8 cellular contexts compared by ENCODE assay signal in genomic region chr14:68781161-68782021, GRCh38. TPM values are rescaled to one million over a fixed set of nuclear protein-coding genes. Genes with fewer than 3 reads are reported as not detected.
DNase-seq lines count a peak whose midpoint lies in the region; ATAC-seq and TF ChIP-seq lines count a peak whose summit lies in the region.

No MANE protein-coding gene starts in this region.

- in situ Hi-C loops in GM23248 (cut with MboI), result loop anchor here (10.0 kb wide), 2 partner anchors 257 to 527 kb away; no protein-coding TSS in a partner anchor

- intact Hi-C loops in activated CD8-positive, alpha-beta T cell treated with anti-CD3 and anti-CD28 coated beads for 36 hours (cut with micrococcal nuclease), result loop anchor here (2.0 to 10.0 kb wide), 3 partner anchors 36 to 497 kb away; no protein-coding TSS in a partner anchor
- intact Hi-C loops in psoas muscle (cut with DNase I), result loop anchor here in 1 of 2 donors (5.0 kb wide), 1 partner anchor 404 kb away; no protein-coding TSS in a partner anchor

- peaks cover 62% of the 10 kb centered on the region for H3F3A ChIP-seq in GM23248 (ENCODE audit: insufficient read depth)

- CTCF ChIA-PET in activated CD8-positive, alpha-beta T cell treated with anti-CD3 and anti-CD28 coated beads for 36 hours (lab: Charles Lee), result interaction anchor here (1.3 to 16.7 kb wide), 8 partner anchors 9 to 498 kb away, joined by 4 to 268 read pairs (median 10); partner anchors contain the start of gene ZFP36L1

- H3K9me2 ChIP-seq in GM23248 (ENCODE audit: insufficient read depth), result no peaks in the 10 kb centered on the region

- H3K4me1 ChIP-seq in GM23248 (ENCODE audit: insufficient read depth) (peaks cover 63% of the 10 kb centered on the region), fibroblast of lung (ENCODE audit: control insufficient read depth, extremely low read depth, insufficient read depth, low read length) (peaks cover 32% of the 10 kb centered on the region), psoas muscle (peaks cover 34% of the 10 kb centered on the region)

- peaks cover 2% of the 10 kb centered on the region for H3K9me3 Mint-ChIP-seq in activated CD8-positive, alpha-beta T cell treated with anti-CD3 and anti-CD28 coated beads for 36 hours

- H3K9ac ChIP-seq in GM23248 (peak overlapping the region; percentile 57), fibroblast of lung (ENCODE audit: insufficient read depth, low read length) (no peak overlapping the region)

- H3K79me2 ChIP-seq in GM23248 (ENCODE audit: insufficient read depth), result no peaks in the 10 kb centered on the region
- H3K79me2 ChIP-seq in fibroblast of lung (ENCODE audit: control insufficient read depth, insufficient read depth, low read length), result no peaks in the 10 kb centered on the region

- no peaks in the 10 kb centered on the region for H3K27me3 Mint-ChIP-seq in activated CD8-positive, alpha-beta T cell treated with anti-CD3 and anti-CD28 coated beads for 36 hours

- no peak for TF ChIP-seq CTCF in activated CD8-positive, alpha-beta T cell treated with anti-CD3 and anti-CD28 coated beads for 36 hours (IDR thresholded peaks at IDR 0.05)
- TF ChIP-seq CTCF in fibroblast of lung (conservative IDR thresholded peaks at IDR 0.05 in 1 of 2, IDR thresholded peaks at IDR 0.05 in 1 of 2; ENCODE audit: low read depth in 1 of 2, low read length in 2 of 2) (no peak), psoas muscle (IDR thresholded peaks at IDR 0.05) (no peak)

- H3K27ac ChIP-seq in GM23248 (peak overlapping the region; percentile 90), fibroblast of lung (ENCODE audit: insufficient read depth, low read length) (peak overlapping the region; percentile 70), psoas muscle (peak overlapping the region; percentile 88)

- POLR2A ChIA-PET in activated CD8-positive, alpha-beta T cell treated with anti-CD3 and anti-CD28 coated beads for 36 hours (lab: Charles Lee), result interaction anchor here (0.7 to 9.0 kb wide), 18 partner anchors 9 to 498 kb away, joined by 3 to 161 read pairs (median 4); partner anchors contain the start of gene ZFP36L1

- H3K4me2 ChIP-seq in GM23248 (ENCODE audit: unreplicated experiment), result peak overlapping the region; percentile 73
- H3K4me2 ChIP-seq in fibroblast of lung (ENCODE audit: extremely low read depth, insufficient read depth, low read length), result no peak overlapping the region

- H3K4me1 Mint-ChIP-seq in activated CD8-positive, alpha-beta T cell treated with anti-CD3 and anti-CD28 coated beads for 36 hours (ENCODE audit: low read depth), result peaks cover 69% of the 10 kb centered on the region

- H3K27ac Mint-ChIP-seq in activated CD8-positive, alpha-beta T cell treated with anti-CD3 and anti-CD28 coated beads for 36 hours, result peak overlapping the region; percentile 90

- peak; percentile 53 for ATAC-seq in activated CD8-positive, alpha-beta T cell treated with anti-CD3 and anti-CD28 coated beads for 36 hours
- ATAC-seq in psoas muscle, result no peak
- ATAC-seq in GM21786 (IDR thresholded peaks at IDR 0.05; ENCODE audit: unreplicated experiment), result no peak
- no peak for ATAC-seq in GM19328 (IDR thresholded peaks at IDR 0.05; ENCODE audit: unreplicated experiment)

- H4K20me1 ChIP-seq in GM23248 (ENCODE audit: insufficient read depth), result no peaks in the 10 kb centered on the region
- no peaks in the 10 kb centered on the region for H4K20me1 ChIP-seq in fibroblast of lung (ENCODE audit: control insufficient read depth, extremely low read depth, insufficient read depth, low read length)

- H3K4me3 ChIP-seq in GM23248 (no peak overlapping the region), fibroblast of lung (replicated peaks in 1 of 4; ENCODE audit: control extremely low read depth in 1 of 4, insufficient read depth in 1 of 4, low read depth in 3 of 4, low read length in 4 of 4) (no peak overlapping the region), psoas muscle (no peak overlapping the region)

- H3K36me3 Mint-ChIP-seq in activated CD8-positive, alpha-beta T cell treated with anti-CD3 and anti-CD28 coated beads for 36 hours (ENCODE audit: low read depth), result peaks cover 3% of the 10 kb centered on the region

- H3K9me3 ChIP-seq in GM23248 (ENCODE audit: low read depth) (no peaks in the 10 kb centered on the region), fibroblast of lung (ENCODE audit: control insufficient read depth, insufficient read depth, low read depth, low read length) (no peaks in the 10 kb centered on the region), psoas muscle (no peaks in the 10 kb centered on the region)

- H2AFZ ChIP-seq in GM23248 (peak overlapping the region; percentile 53; the same call in 1 of the 2 replicates), fibroblast of lung (ENCODE audit: low read length) (peak overlapping the region; percentile 6)

- peak overlapping the region; percentile 39 for H3K4me3 Mint-ChIP-seq in activated CD8-positive, alpha-beta T cell treated with anti-CD3 and anti-CD28 coated beads for 36 hours

- H3K36me3 ChIP-seq in GM23248 (ENCODE audit: low read depth), result no peaks in the 10 kb centered on the region
- H3K36me3 ChIP-seq in fibroblast of lung (ENCODE audit: control insufficient read depth, insufficient read depth, low read length), result no peaks in the 10 kb centered on the region
- H3K36me3 ChIP-seq in psoas muscle (ENCODE audit: insufficient read depth in 1 of 2, low read depth in 1 of 2), result no peaks in the 10 kb centered on the region

- WGBS in GM23248 (ENCODE audit: low coverage in 1 of 2, low lambda C conversion rate in 2 of 2, missing lambda C conversion rate in 2 of 2), 2 experiments, result 89% methylated on average over 14 of the region's 14 CpGs
- WGBS in psoas muscle, 3 donors, result 86 to 89% (median 87%) methylated on average over 14 of the region's 14 CpGs

- no peaks in the 10 kb centered on the region for H3K27me3 ChIP-seq in GM23248 (replicated peaks; ENCODE audit: insufficient read depth)
- no peaks in the 10 kb centered on the region for H3K27me3 ChIP-seq in fibroblast of lung (ENCODE audit: control insufficient read depth, insufficient read depth, low read length)
- no peaks in the 10 kb centered on the region for H3K27me3 ChIP-seq in psoas muscle (ENCODE audit: insufficient read depth in 3 of 3, low read length in 2 of 3)

- DNase-seq in GM23248 (no peak), fibroblast of lung (ENCODE audit: low read depth in 2 of 2) (no peak), psoas muscle (peak in 1 of 2 donors; percentile 54), dedifferentiated amniotic fluid mesenchymal stem cell (ENCODE audit: extremely low spot score) (no peak), NCI-H1930 (lab: John Stamatoyannopoulos, UW) (no peak)
- DNase-seq in activated CD8-positive, alpha-beta T cell treated with anti-CD3 and anti-CD28 coated beads for 36 hours, result peak; percentile 81

RNA-seq across cellular contexts. Expression of gene ZFP36L1, which starts 11.5 kb away (rescaled TPM):
- total RNA-seq in GM23248 (2014; rRNA removed; shearing (Covaris generic)), result 88.0 and 92.9 TPM in 2 replicates
- polyA plus RNA-seq in GM23248 (2016; fragmentation: Nextera tagmentation; extraction: Ambion mirVana) (599 and 620 TPM in 2 replicates), fibroblast of lung (41.7 and 58.6 TPM in 2 replicates), psoas muscle (100 to 1,000 TPM in 1 of 3 donors, 10 to 100 TPM in 2; 45.4 to 144 (median 46.8) TPM)
- 10 to 100 TPM; 57.4 to 60.6 TPM for total RNA-seq in activated CD8-positive, alpha-beta T cell treated with anti-CD3 and anti-CD28 coated beads for 36 hours
- total RNA-seq in fibroblast of lung (13.9 and 22.0 TPM in 2 replicates), psoas muscle (100 to 1,000 TPM in 3 of 4 donors, 10 to 100 TPM in 1; 59.4 to 225 (median 160) TPM)
- polyA plus RNA-seq in fibroblast of lung (2012), result 111 and 130 TPM in 2 replicates
- polyA minus RNA-seq in fibroblast of lung (ENCODE audit: low replicate concordance), result 82.5 and 113 TPM in 2 replicates
